Comparison of ENCODE assay signal across 1 cellular context in the genomic region with DNA sequence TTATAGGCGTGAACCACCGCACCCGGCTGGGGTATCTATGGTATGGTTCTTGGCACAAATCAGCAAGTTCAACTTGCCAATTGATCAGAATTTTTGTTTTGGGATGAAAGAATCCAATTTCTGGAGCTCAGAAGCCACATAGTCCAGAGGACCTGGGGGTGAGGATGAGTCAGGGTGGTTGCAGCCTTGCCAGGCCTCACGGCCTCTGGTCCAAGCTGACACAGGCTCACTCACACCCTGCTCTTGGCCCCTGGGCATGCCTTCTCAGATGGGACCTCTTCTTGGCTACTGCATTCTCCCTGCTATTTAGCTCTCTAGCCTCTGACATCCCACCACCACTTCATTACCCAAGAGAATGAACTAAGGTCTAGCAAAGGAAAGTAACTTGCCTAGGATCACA.
TF ChIP-seq lines count a peak whose summit lies in the region.

No MANE protein-coding gene starts in this region.

TF ChIP-seq in WTC11, 78 proteins besides CTCF, POLR2A, EP300 and RAD21 (continued from another document):
- TF ChIP-seq, protein P1, sequence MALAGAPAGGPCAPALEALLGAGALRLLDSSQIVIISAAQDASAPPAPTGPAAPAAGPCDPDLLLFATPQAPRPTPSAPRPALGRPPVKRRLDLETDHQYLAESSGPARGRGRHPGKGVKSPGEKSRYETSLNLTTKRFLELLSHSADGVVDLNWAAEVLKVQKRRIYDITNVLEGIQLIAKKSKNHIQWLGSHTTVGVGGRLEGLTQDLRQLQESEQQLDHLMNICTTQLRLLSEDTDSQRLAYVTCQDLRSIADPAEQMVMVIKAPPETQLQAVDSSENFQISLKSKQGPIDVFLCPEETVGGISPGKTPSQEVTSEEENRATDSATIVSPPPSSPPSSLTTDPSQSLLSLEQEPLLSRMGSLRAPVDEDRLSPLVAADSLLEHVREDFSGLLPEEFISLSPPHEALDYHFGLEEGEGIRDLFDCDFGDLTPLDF (CRISPR knock-in tag; IDR thresholded peaks at IDR 0.05), result no peak
- TF ChIP-seq MAX (CRISPR knock-in tag; IDR thresholded peaks at IDR 0.05), result no peak
- TF ChIP-seq SP1 (CRISPR knock-in tag; conservative IDR thresholded peaks at IDR 0.05), result no peak
- no peak for TF ChIP-seq MLX (CRISPR knock-in tag; IDR thresholded peaks at IDR 0.05)
TF ChIP-seq in WTC11: peak in this region for 0.
